ENCODE assay signal across 2 cellular contexts in genomic region chr3:197244751-197245150, GRCh38.
TF ChIP-seq lines count a peak whose summit lies in the region.

No MANE protein-coding gene starts in this region.

TF ChIP-seq in IMR-90, 13 proteins besides CTCF, POLR2A, EP300 and RAD21:
- TF ChIP-seq, protein P1, sequence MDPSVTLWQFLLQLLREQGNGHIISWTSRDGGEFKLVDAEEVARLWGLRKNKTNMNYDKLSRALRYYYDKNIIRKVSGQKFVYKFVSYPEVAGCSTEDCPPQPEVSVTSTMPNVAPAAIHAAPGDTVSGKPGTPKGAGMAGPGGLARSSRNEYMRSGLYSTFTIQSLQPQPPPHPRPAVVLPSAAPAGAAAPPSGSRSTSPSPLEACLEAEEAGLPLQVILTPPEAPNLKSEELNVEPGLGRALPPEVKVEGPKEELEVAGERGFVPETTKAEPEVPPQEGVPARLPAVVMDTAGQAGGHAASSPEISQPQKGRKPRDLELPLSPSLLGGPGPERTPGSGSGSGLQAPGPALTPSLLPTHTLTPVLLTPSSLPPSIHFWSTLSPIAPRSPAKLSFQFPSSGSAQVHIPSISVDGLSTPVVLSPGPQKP (IDR thresholded peaks at IDR 0.05; ENCODE audit: borderline replicate concordance, low read depth, low read length): no peak
- no peak for TF ChIP-seq SMC3 (IDR thresholded peaks at IDR 0.05; ENCODE audit: low read depth, low read length)

TF ChIP-seq in H1, 55 proteins besides CTCF, POLR2A, EP300 and RAD21:
- TF ChIP-seq POU5F1 (IDR thresholded peaks at IDR 0.05; ENCODE audit: low read depth, low read length) (no peak), TAF7 (optimal IDR thresholded peaks at IDR 0.05; ENCODE audit: borderline replicate concordance, low read depth, low read length) (no peak), KDM1A (IDR thresholded peaks at IDR 0.05; ENCODE audit: borderline replicate concordance, low read length) (no peak), RNF2 (IDR thresholded peaks at IDR 0.05; ENCODE audit: borderline replicate concordance, low read depth, low read length, missing control alignments, poor library complexity, severe bottlenecking) (no peak), CBX8 (IDR thresholded peaks at IDR 0.05; ENCODE audit: borderline replicate concordance, low read depth, low read length) (no peak), TCF12 (IDR thresholded peaks at IDR 0.05; ENCODE audit: low read depth, low read length) (no peak), CREB1 (IDR thresholded peaks at IDR 0.05) (no peak), KDM4A (IDR thresholded peaks at IDR 0.05; ENCODE audit: low read depth, low read length, severe bottlenecking) (no peak), POLR2AphosphoS5 (IDR thresholded peaks at IDR 0.05; ENCODE audit: low read depth, low read length) (no peak), HDAC2 (IDR thresholded peaks at IDR 0.05; ENCODE audit: borderline replicate concordance in 1 of 2, low read depth in 2 of 2, low read length in 2 of 2) (no peak), SIRT6 (IDR thresholded peaks at IDR 0.05; ENCODE audit: low read length) (no peak), EZH2 (IDR thresholded peaks at IDR 0.05; ENCODE audit: low read depth, low read length, severe bottlenecking) (no peak), CBX5 (IDR thresholded peaks at IDR 0.05; ENCODE audit: low read depth, low read length) (no peak)
